Comparison of ENCODE assay signal across 8 cellular contexts in genomic region chr9:33816327-33817252, GRCh38. TPM values are rescaled to one million over a fixed set of nuclear protein-coding genes. Genes with fewer than 3 reads are reported as not detected.
DNase-seq lines count a peak whose midpoint lies in the region; ATAC-seq and TF ChIP-seq lines count a peak whose summit lies in the region.

TSS of gene UBE2R2 (plus strand) at chr9:33817160. CDS start at chr9:33817758, 598 bp downstream.

- ATAC-seq in GM21786 (IDR thresholded peaks at IDR 0.05; ENCODE audit: unreplicated experiment): peak; percentile 52
- ATAC-seq in esophagus mucosa: peak; percentile 90

- H3K27ac ChIP-seq in KOPT-K1 (ENCODE audit: low read depth, low read length, poor library complexity, severe bottlenecking) (peak within 1 kb of the TSS; percentile 95), Peyer's patch (peak within 1 kb of the TSS; percentile 99 to 100 (median 99)), muscle layer of duodenum (ENCODE audit: low read length) (peak within 1 kb of the TSS; percentile 99)

- peak; percentile 64 for DNase-seq in DMS53 treated with DMSO at 0.1 percent for 48 hours (lab: John Stamatoyannopoulos, UW; ENCODE audit: unreplicated experiment)
- DNase-seq in Peyer's patch: peak; percentile 89 to 98 (median 96)
- DNase-seq in activated T-cell treated with anti-CD3 and anti-CD28 coated beads, Interleukin-2, amount 50 U/mL, for 48 hours: peak; percentile 93 to 95
- DNase-seq in stimulated activated CD8-positive, alpha-beta memory T cell treated with anti-CD3 and anti-CD28 coated beads, Interleukin-7, amount 100 ng/mL, for 4 hours (ENCODE audit: low read depth in 2 of 2): peak; percentile 89 to 92

- no peaks in the 10 kb centered on the region for H3K9me3 ChIP-seq in KOPT-K1 (ENCODE audit: insufficient read depth, low read length, poor library complexity, severe bottlenecking)
- H3K9me3 ChIP-seq in Peyer's patch: no peaks in the 10 kb centered on the region
- H3K9me3 ChIP-seq in muscle layer of duodenum (ENCODE audit: control insufficient read depth in 1 of 2, low read length in 2 of 2): no peaks in the 10 kb centered on the region

- TF ChIP-seq POLR2A in Peyer's patch (IDR thresholded peaks at IDR 0.05): peak; percentile 81 to 90

- peaks cover 0 to 54% (median 4%) of the 10 kb centered on the region in 4 donors for H3K4me1 ChIP-seq in Peyer's patch
- peaks cover 14 to 44% of the 10 kb centered on the region in 2 donors for H3K4me1 ChIP-seq in muscle layer of duodenum (ENCODE audit: control insufficient read depth in 1 of 2, insufficient read depth in 2 of 2, low read length in 2 of 2)

- H3K27me3 ChIP-seq in Peyer's patch (no peaks in the 10 kb centered on the region), muscle layer of duodenum (ENCODE audit: low read depth, low read length) (no peaks in the 10 kb centered on the region)

- H3K36me3 ChIP-seq in KOPT-K1 (ENCODE audit: insufficient read depth, low read length) (peaks cover 17% of the 10 kb centered on the region), Peyer's patch (no peaks in the 10 kb centered on the region), muscle layer of duodenum (ENCODE audit: control insufficient read depth in 1 of 2, insufficient read depth in 2 of 2, low read length in 2 of 2) (no peaks in the 10 kb centered on the region)

- H3K4me3 ChIP-seq in Peyer's patch (peak within 1 kb of the TSS; percentile 91 to 95 (median 92)), muscle layer of duodenum (ENCODE audit: low read depth in 1 of 2, low read length in 2 of 2) (peak within 1 kb of the TSS; percentile 68 to 85)

- peak in 1 of 6 experiments; percentile 13 for TF ChIP-seq CTCF in Peyer's patch (IDR thresholded peaks at IDR 0.05)

RNA-seq across cellular contexts. Expression of gene UBE2R2, which starts in this region (rescaled TPM):
- total RNA-seq in Peyer's patch: 10 to 100 TPM; 29.7 to 39.9 (median 34.8) TPM
- 25.5 TPM for total RNA-seq in esophagus mucosa

Comparison
In these comparisons a context has a peak if more than half of its experiments do, and no peak if none do; other contexts are left out.
1. Peak in every context shown above with its lines: DNase-seq, ATAC-seq, H3K4me3 ChIP-seq and H3K27ac ChIP-seq.